ENCODE assay signal across 1 cellular context in the genomic region with DNA sequence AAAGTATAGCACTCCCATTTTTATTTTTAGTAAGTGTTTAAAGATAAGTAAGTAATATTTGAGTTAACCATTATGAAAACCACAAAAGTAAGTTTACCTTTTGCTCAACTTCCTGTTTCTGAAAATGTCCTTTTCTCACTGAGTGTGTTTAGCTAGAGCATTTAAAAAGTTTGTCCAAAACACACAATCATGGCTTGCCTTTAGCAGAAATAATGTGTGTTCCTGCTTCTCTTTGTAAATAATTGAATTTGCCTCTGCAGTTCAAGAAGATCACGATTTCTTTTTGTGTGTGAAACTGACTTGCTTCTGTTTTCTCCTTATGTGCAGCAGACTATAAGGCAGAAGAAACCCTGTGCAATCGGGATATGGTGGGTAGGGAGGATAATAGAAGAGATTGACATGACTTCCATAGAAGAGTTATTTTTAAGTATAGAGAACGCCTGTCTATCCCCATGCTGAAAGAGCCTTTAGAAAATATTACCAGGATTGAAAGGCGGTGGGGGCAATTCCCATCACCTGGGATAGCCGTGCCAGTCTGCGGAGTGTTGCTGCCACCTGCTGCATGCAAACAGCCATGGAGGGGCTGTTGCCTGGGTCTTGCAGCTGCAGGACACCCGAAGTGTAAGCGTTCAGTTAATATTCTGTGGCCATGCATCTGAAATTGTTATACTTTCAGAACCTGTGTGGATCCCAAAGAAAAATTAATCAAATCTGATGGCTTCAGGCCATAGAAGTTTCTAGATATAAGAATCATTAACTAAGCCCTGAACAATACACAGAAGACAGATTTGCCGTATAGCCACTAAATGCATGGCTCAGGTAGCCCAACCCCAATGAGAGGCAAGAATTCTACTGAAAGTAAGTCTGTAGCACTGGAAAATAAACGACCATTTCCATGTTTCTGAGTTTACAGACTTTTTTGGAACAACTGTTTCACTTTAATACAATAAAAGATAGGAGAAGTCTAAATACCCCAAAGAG.
TF ChIP-seq lines count a peak whose summit lies in the region.

No MANE protein-coding gene starts in this region.

TF ChIP-seq in H1, 55 proteins besides CTCF, POLR2A, EP300 and RAD21 (continued from another document):
- TF ChIP-seq RFX5 (IDR thresholded peaks at IDR 0.05; ENCODE audit: borderline replicate concordance, low read depth, low read length) (no peak), POU5F1 (IDR thresholded peaks at IDR 0.05; ENCODE audit: low read depth, low read length) (no peak), BCL11A (IDR thresholded peaks at IDR 0.05; ENCODE audit: low read depth in 2 of 2, low read length in 2 of 2) (no peak), SP4 (IDR thresholded peaks at IDR 0.05; ENCODE audit: low read length) (no peak), CBX5 (IDR thresholded peaks at IDR 0.05; ENCODE audit: low read depth, low read length) (no peak), RNF2 (IDR thresholded peaks at IDR 0.05; ENCODE audit: borderline replicate concordance, low read depth, low read length, missing control alignments, poor library complexity, severe bottlenecking) (no peak)
- TF ChIP-seq, protein P1, sequence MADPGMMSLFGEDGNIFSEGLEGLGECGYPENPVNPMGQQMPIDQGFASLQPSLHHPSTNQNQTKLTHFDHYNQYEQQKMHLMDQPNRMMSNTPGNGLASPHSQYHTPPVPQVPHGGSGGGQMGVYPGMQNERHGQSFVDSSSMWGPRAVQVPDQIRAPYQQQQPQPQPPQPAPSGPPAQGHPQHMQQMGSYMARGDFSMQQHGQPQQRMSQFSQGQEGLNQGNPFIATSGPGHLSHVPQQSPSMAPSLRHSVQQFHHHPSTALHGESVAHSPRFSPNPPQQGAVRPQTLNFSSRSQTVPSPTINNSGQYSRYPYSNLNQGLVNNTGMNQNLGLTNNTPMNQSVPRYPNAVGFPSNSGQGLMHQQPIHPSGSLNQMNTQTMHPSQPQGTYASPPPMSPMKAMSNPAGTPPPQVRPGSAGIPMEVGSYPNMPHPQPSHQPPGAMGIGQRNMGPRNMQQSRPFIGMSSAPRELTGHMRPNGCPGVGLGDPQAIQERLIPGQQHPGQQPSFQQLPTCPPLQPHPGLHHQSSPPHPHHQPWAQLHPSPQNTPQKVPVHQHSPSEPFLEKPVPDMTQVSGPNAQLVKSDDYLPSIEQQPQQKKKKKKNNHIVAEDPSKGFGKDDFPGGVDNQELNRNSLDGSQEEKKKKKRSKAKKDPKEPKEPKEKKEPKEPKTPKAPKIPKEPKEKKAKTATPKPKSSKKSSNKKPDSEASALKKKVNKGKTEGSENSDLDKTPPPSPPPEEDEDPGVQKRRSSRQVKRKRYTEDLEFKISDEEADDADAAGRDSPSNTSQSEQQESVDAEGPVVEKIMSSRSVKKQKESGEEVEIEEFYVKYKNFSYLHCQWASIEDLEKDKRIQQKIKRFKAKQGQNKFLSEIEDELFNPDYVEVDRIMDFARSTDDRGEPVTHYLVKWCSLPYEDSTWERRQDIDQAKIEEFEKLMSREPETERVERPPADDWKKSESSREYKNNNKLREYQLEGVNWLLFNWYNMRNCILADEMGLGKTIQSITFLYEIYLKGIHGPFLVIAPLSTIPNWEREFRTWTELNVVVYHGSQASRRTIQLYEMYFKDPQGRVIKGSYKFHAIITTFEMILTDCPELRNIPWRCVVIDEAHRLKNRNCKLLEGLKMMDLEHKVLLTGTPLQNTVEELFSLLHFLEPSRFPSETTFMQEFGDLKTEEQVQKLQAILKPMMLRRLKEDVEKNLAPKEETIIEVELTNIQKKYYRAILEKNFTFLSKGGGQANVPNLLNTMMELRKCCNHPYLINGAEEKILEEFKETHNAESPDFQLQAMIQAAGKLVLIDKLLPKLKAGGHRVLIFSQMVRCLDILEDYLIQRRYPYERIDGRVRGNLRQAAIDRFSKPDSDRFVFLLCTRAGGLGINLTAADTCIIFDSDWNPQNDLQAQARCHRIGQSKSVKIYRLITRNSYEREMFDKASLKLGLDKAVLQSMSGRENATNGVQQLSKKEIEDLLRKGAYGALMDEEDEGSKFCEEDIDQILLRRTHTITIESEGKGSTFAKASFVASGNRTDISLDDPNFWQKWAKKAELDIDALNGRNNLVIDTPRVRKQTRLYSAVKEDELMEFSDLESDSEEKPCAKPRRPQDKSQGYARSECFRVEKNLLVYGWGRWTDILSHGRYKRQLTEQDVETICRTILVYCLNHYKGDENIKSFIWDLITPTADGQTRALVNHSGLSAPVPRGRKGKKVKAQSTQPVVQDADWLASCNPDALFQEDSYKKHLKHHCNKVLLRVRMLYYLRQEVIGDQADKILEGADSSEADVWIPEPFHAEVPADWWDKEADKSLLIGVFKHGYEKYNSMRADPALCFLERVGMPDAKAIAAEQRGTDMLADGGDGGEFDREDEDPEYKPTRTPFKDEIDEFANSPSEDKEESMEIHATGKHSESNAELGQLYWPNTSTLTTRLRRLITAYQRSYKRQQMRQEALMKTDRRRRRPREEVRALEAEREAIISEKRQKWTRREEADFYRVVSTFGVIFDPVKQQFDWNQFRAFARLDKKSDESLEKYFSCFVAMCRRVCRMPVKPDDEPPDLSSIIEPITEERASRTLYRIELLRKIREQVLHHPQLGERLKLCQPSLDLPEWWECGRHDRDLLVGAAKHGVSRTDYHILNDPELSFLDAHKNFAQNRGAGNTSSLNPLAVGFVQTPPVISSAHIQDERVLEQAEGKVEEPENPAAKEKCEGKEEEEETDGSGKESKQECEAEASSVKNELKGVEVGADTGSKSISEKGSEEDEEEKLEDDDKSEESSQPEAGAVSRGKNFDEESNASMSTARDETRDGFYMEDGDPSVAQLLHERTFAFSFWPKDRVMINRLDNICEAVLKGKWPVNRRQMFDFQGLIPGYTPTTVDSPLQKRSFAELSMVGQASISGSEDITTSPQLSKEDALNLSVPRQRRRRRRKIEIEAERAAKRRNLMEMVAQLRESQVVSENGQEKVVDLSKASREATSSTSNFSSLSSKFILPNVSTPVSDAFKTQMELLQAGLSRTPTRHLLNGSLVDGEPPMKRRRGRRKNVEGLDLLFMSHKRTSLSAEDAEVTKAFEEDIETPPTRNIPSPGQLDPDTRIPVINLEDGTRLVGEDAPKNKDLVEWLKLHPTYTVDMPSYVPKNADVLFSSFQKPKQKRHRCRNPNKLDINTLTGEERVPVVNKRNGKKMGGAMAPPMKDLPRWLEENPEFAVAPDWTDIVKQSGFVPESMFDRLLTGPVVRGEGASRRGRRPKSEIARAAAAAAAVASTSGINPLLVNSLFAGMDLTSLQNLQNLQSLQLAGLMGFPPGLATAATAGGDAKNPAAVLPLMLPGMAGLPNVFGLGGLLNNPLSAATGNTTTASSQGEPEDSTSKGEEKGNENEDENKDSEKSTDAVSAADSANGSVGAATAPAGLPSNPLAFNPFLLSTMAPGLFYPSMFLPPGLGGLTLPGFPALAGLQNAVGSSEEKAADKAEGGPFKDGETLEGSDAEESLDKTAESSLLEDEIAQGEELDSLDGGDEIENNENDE (IDR thresholded peaks at IDR 0.05; ENCODE audit: insufficient replicate concordance, low read length), result no peak
TF ChIP-seq in H1: peak in this region for 0.
